ENCODE assay signal across 1 cellular context in genomic region chr6:24827162-24827561, GRCh38.
TF ChIP-seq lines count a peak whose summit lies in the region.

No MANE protein-coding gene starts in this region.

TF ChIP-seq in IMR-90, 13 proteins besides CTCF, POLR2A, EP300 and RAD21:
- no peak for TF ChIP-seq RCOR1 (IDR thresholded peaks at IDR 0.05; ENCODE audit: insufficient replicate concordance, low read length)
- TF ChIP-seq ELK1 (IDR thresholded peaks at IDR 0.05; ENCODE audit: borderline replicate concordance, low read depth, low read length), result no peak
- no peak for TF ChIP-seq MAZ (IDR thresholded peaks at IDR 0.05; ENCODE audit: borderline replicate concordance, low read depth, low read length)
- TF ChIP-seq BHLHE40 (IDR thresholded peaks at IDR 0.05; ENCODE audit: low read depth, low read length), result no peak
- no peak for TF ChIP-seq SMC3 (IDR thresholded peaks at IDR 0.05; ENCODE audit: low read depth, low read length)
